In the genomic region with DNA sequence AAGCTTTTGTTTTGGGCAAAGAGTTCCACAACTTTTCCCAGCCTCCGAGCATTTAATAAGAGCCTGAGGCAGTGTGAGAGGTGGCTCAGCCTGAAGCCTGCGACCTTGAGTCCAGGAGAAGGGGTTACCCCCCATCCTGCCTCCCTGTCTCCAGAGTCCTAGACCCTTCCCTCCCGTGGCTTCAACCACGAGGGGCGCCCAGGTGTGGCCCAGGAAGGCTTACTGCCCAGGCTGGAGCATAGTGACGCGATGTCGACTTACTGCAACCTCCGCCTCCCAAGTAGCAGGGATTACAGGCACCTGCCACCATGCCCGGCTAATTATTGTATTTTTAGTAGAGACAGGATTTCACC, we compare ENCODE assay signal across 11 cellular contexts. TPM values are rescaled to one million over a fixed set of nuclear protein-coding genes. Genes with fewer than 3 reads are reported as not detected.
A peak's percentile ranks its signal among the peaks of the same experiment; 100 is the strongest.
DNase-seq lines count a peak whose midpoint lies in the region; ATAC-seq, FAIRE-seq and TF ChIP-seq lines count a peak whose summit lies in the region.
"Had no signal": no experiment of that assay in that cellular context is flagged by ENCODE, and none has a peak within 500 bp of the region (broad histone marks: within the 10 kb centered on the region; RNA-seq: fewer than 3 reads in every experiment).

No MANE protein-coding gene starts in this region.

- H3K9me3 ChIP-seq in GM12878 (replicated peaks; ENCODE audit: control insufficient read depth, insufficient read depth, low read length), result no peaks in the 10 kb centered on the region
- no peaks in the 10 kb centered on the region for H3K9me3 ChIP-seq in left lung
- no peaks in the 10 kb centered on the region for H3K9me3 ChIP-seq in subcutaneous abdominal adipose tissue (ENCODE audit: control insufficient read depth in 5 of 5, low read length in 5 of 5)

- CTCF ChIA-PET in activated CD4-positive, alpha-beta memory T cell treated with anti-CD3 and anti-CD28 coated beads, Interleukin-2, amount 10 ng/mL, durations not matched to agents 7 days and 5 days (lab: Charles Lee), result interaction anchor here (1.3 kb wide), 1 partner anchor 60 kb away, joined by 3 read pairs; no protein-coding TSS in a partner anchor
- CTCF ChIA-PET in activated CD4-positive, alpha-beta memory T cell treated with anti-CD3 and anti-CD28 coated beads for 36 hours (lab: Charles Lee), result interaction anchor here (0.6 to 1.4 kb wide), 3 partner anchors 26 to 367 kb away, joined by 3 to 4 read pairs (median 3); no protein-coding TSS in a partner anchor
- CTCF ChIA-PET in GM12878 (lab: Yijun Ruan, JAX), result no interaction called here

- H3K9me3 Mint-ChIP-seq in activated CD4-positive, alpha-beta memory T cell treated with anti-CD3 and anti-CD28 coated beads, Interleukin-2, amount 10 ng/mL, durations not matched to agents 7 days and 5 days, result no peaks in the 10 kb centered on the region
- no peaks in the 10 kb centered on the region for H3K9me3 Mint-ChIP-seq in activated CD4-positive, alpha-beta memory T cell treated with anti-CD3 and anti-CD28 coated beads for 36 hours

- no peaks in the 10 kb centered on the region for H3K36me3 Mint-ChIP-seq in activated CD4-positive, alpha-beta memory T cell treated with anti-CD3 and anti-CD28 coated beads, Interleukin-2, amount 10 ng/mL, durations not matched to agents 7 days and 5 days (ENCODE audit: low read depth)
- H3K36me3 Mint-ChIP-seq in activated CD4-positive, alpha-beta memory T cell treated with anti-CD3 and anti-CD28 coated beads for 36 hours, result no peaks in the 10 kb centered on the region

- BruUV-seq in GM12878 (replicated peaks; lab: Mats Ljungman, UMichigan), result no TSS peak

- intact Hi-C loops in activated CD4-positive, alpha-beta memory T cell treated with anti-CD3 and anti-CD28 coated beads for 36 hours (cut with micrococcal nuclease), result no loop called here
- intact Hi-C loops in GM12878 (cut with micrococcal nuclease; ENCODE audit: unreplicated experiment), result no loop called here
- intact Hi-C loops in left lung (cut with DNase I), result no loop called here

- H3K79me2 ChIP-seq in GM12878 (ENCODE audit: control insufficient read depth, insufficient read depth, low read length), result no peaks in the 10 kb centered on the region

- TF ChIP-seq CTCF in GM12878 (IDR thresholded peaks at IDR 0.05 in 2 of 3, conservative IDR thresholded peaks at IDR 0.05 in 1 of 3; ENCODE audit: control insufficient read depth in 2 of 3, extremely low read depth in 1 of 3, insufficient read depth in 1 of 3, low read depth in 3 of 3, low read length in 3 of 3) (no peak), left lung (IDR thresholded peaks at IDR 0.05) (no peak)

- peak overlapping the region; percentile 55 for H3K4me3 Mint-ChIP-seq in activated CD4-positive, alpha-beta memory T cell treated with anti-CD3 and anti-CD28 coated beads, Interleukin-2, amount 10 ng/mL, durations not matched to agents 7 days and 5 days
- no peak overlapping the region for H3K4me3 Mint-ChIP-seq in activated CD4-positive, alpha-beta memory T cell treated with anti-CD3 and anti-CD28 coated beads for 36 hours

- TF ChIP-seq EP300 in GM12878 (IDR thresholded peaks at IDR 0.05; ENCODE audit: borderline replicate concordance in 1 of 2, control insufficient read depth in 1 of 2, low read depth in 2 of 2, low read length in 2 of 2), result no peak

- no peaks in the 10 kb centered on the region for H3K36me3 ChIP-seq in GM12878 (ENCODE audit: control insufficient read depth in 2 of 2, insufficient read depth in 2 of 2, low read length in 1 of 2)
- H3K36me3 ChIP-seq in left lung, result no peaks in the 10 kb centered on the region
- no peaks in the 10 kb centered on the region for H3K36me3 ChIP-seq in subcutaneous abdominal adipose tissue (ENCODE audit: control insufficient read depth in 5 of 5, insufficient read depth in 5 of 5, low read length in 5 of 5)

- no peak for ATAC-seq in GM12878
- ATAC-seq in left lung, result peak; percentile 9
- ATAC-seq in HG02840 (IDR thresholded peaks at IDR 0.05; ENCODE audit: low FRiP score, unreplicated experiment), result no peak
- no peak for ATAC-seq in HG03521 (IDR thresholded peaks at IDR 0.05; ENCODE audit: unreplicated experiment)

- RAD21 ChIA-PET in GM12878 (lab: Charles Lee; ENCODE audit: unreplicated experiment), result no interaction called here

- POLR2A ChIA-PET in activated CD4-positive, alpha-beta memory T cell treated with anti-CD3 and anti-CD28 coated beads, Interleukin-2, amount 10 ng/mL, durations not matched to agents 7 days and 5 days (lab: Charles Lee), result interaction anchor here (1.1 kb wide), 1 partner anchor 17 kb away, joined by 4 read pairs; no protein-coding TSS in a partner anchor
- POLR2A ChIA-PET in activated CD4-positive, alpha-beta memory T cell treated with anti-CD3 and anti-CD28 coated beads for 36 hours (lab: Charles Lee), result no interaction called here
- POLR2A ChIA-PET in GM12878 (lab: Charles Lee), result no interaction called here

- H4K20me1 ChIP-seq in GM12878 (ENCODE audit: control insufficient read depth, insufficient read depth), result no peaks in the 10 kb centered on the region

- in situ Hi-C loops in GM12878 (cut with MboI), result no loop called here

- H3K9ac ChIP-seq in GM12878 (ENCODE audit: control insufficient read depth, insufficient read depth, low read length), result no peak overlapping the region
- peak overlapping the region in 1 of 5 donors; percentile 48 for H3K9ac ChIP-seq in subcutaneous abdominal adipose tissue (ENCODE audit: low read length in 5 of 5)

- 69% methylated on average over 10 of the region's 10 CpGs for WGBS in GM12878 (ENCODE audit: insufficient coverage, insufficient replicate concordance, low lambda C conversion rate, missing lambda C conversion rate)

- H3K27ac ChIP-seq in GM12878 (ENCODE audit: control insufficient read depth, insufficient read depth) (no peak overlapping the region), left lung (no peak overlapping the region), subcutaneous abdominal adipose tissue (ENCODE audit: low read depth, low read length) (no peak overlapping the region)

- no peak for FAIRE-seq in GM12878 (lab: Jason Lieb, UNC)

- TF ChIP-seq POLR2A in GM12878 (IDR thresholded peaks at IDR 0.05; ENCODE audit: low read depth, low read length), result no peak

- no peak overlapping the region for H2AFZ ChIP-seq in GM12878 (ENCODE audit: control insufficient read depth, low read depth, low read length)

- H3K4me3 ChIP-seq in GM12878, result no peak overlapping the region; the same call in 1 of the 2 replicates
- H3K4me3 ChIP-seq in left lung, result peak overlapping the region; percentile 41 to 43
- H3K4me3 ChIP-seq in subcutaneous abdominal adipose tissue (ENCODE audit: low read depth in 1 of 5, low read length in 5 of 5), result peak overlapping the region in 4 of 5 donors; percentile 57 to 71 (median 63)

- H3K4me1 Mint-ChIP-seq in activated CD4-positive, alpha-beta memory T cell treated with anti-CD3 and anti-CD28 coated beads, Interleukin-2, amount 10 ng/mL, durations not matched to agents 7 days and 5 days, result peaks cover 8% of the 10 kb centered on the region
- peaks cover 6% of the 10 kb centered on the region for H3K4me1 Mint-ChIP-seq in activated CD4-positive, alpha-beta memory T cell treated with anti-CD3 and anti-CD28 coated beads for 36 hours (ENCODE audit: low read depth)

- H3K27me3 ChIP-seq in GM12878 (replicated peaks in 1 of 2; ENCODE audit: control insufficient read depth in 2 of 2, insufficient read depth in 2 of 2, low read length in 1 of 2) (no peaks in the 10 kb centered on the region; a peak in 1 of 4 replicates), left lung (peaks cover 0 to 26% of the 10 kb centered on the region in 2 donors), subcutaneous abdominal adipose tissue (ENCODE audit: control insufficient read depth in 5 of 5, insufficient read depth in 4 of 5, low read length in 5 of 5) (no peaks in the 10 kb centered on the region)

- H3K4me1 ChIP-seq in GM12878 (ENCODE audit: control insufficient read depth, insufficient read depth, low read length) (peaks cover 7% of the 10 kb centered on the region), left lung (peaks cover 0 to 12% of the 10 kb centered on the region in 2 donors), subcutaneous abdominal adipose tissue (ENCODE audit: control insufficient read depth in 5 of 5, insufficient read depth in 5 of 5, low read length in 5 of 5) (peaks cover 0 to 10% (median 5%) of the 10 kb centered on the region in 5 donors)

- no peak overlapping the region for H3K27ac Mint-ChIP-seq in activated CD4-positive, alpha-beta memory T cell treated with anti-CD3 and anti-CD28 coated beads, Interleukin-2, amount 10 ng/mL, durations not matched to agents 7 days and 5 days
- no peak overlapping the region for H3K27ac Mint-ChIP-seq in activated CD4-positive, alpha-beta memory T cell treated with anti-CD3 and anti-CD28 coated beads for 36 hours

- DNase-seq in activated CD4-positive, alpha-beta memory T cell treated with anti-CD3 and anti-CD28 coated beads, Interleukin-2, amount 10 ng/mL, durations not matched to agents 7 days and 5 days, result no peak
- DNase-seq in activated CD4-positive, alpha-beta memory T cell treated with anti-CD3 and anti-CD28 coated beads for 36 hours, result no peak
- no peak for DNase-seq in GM12878 (ENCODE audit: low read depth, low spot score)
- no peak for DNase-seq in left lung
- DNase-seq in C1 segment of cervical spinal cord (lab: John Stamatoyannopoulos, UW), result no peak
- DNase-seq: AML-193, NCI-H1436 treated with DMSO at 0.1 percent for 48 hours had no signal

- TF ChIP-seq RAD21 in GM12878 (IDR thresholded peaks at IDR 0.05; ENCODE audit: insufficient read depth, low read depth, low read length), result no peak

- peak overlapping the region; percentile 66; the same call in 1 of the 2 replicates for H3K4me2 ChIP-seq in GM12878 (ENCODE audit: control insufficient read depth, insufficient read depth)

- SMC1A ChIA-PET in GM12878 (lab: Charles Lee; ENCODE audit: uncharacterized antibody, unreplicated experiment), result no interaction called here

- H3K27me3 Mint-ChIP-seq in activated CD4-positive, alpha-beta memory T cell treated with anti-CD3 and anti-CD28 coated beads, Interleukin-2, amount 10 ng/mL, durations not matched to agents 7 days and 5 days, result peaks cover 29% of the 10 kb centered on the region
- peaks cover 12% of the 10 kb centered on the region for H3K27me3 Mint-ChIP-seq in activated CD4-positive, alpha-beta memory T cell treated with anti-CD3 and anti-CD28 coated beads for 36 hours

RNA-seq across cellular contexts. Expression of a gene that starts 0.6 kb away (rescaled TPM):
- under 1 TPM in 1 of 2 experiments, not detected in 1; 0.38 TPM for total RNA-seq in activated CD4-positive, alpha-beta memory T cell treated with anti-CD3 and anti-CD28 coated beads, Interleukin-2, amount 10 ng/mL, durations not matched to agents 7 days and 5 days
- under 1 TPM; 0.41 to 0.76 TPM for total RNA-seq in activated CD4-positive, alpha-beta memory T cell treated with anti-CD3 and anti-CD28 coated beads for 36 hours
- total RNA-seq in GM12878 (2013; cell fraction: nucleolus; rRNA removed), result 0.22 and 0.35 TPM in 2 replicates
- 0.27 TPM in 1 of 2 replicates, not detected in the other for total RNA-seq in GM12878 (2014; rRNA removed)
- total RNA-seq in GM12878 (2014; rRNA removed; fragmentation: Illumina TruSeq; extraction: Trizol), result not detected in 2 replicates
- total RNA-seq in GM12878 (2021), result 0.16 and 0.23 TPM in 2 replicates
- not detected for polyA plus RNA-seq in GM12878 (2011; ENCODE audit: low read depth)
- not detected in 2 replicates for polyA plus RNA-seq in GM12878 (2011; rRNA removed)
- not detected in 2 replicates for polyA plus RNA-seq in GM12878 (2011; cell fraction: cytosol; rRNA removed)
- polyA plus RNA-seq in GM12878 (2011; cell fraction: nucleus; rRNA removed), result not detected in 2 replicates
- not detected in 2 replicates for polyA plus RNA-seq in GM12878 (2012)
- 0.52 TPM in 1 of 2 replicates, not detected in the other for polyA plus RNA-seq in GM12878 (2014; fragmentation: Illumina TruSeq; extraction: Trizol)
- polyA plus RNA-seq in GM12878 (2014; fragmentation: Nextera tagmentation; extraction: Ambion mirVana), result not detected
- polyA plus RNA-seq in GM12878 (2014; rRNA removed), result 0.33 TPM in 1 of 2 replicates, not detected in the other
- not detected for polyA plus RNA-seq in GM12878 (2016; fragmentation: Nextera tagmentation; extraction: Ambion mirVana)
- not detected in 2 replicates for polyA minus RNA-seq in GM12878 (2011; rRNA and poly(A)+ RNA removed)
- not detected in 2 replicates for polyA minus RNA-seq in GM12878 (2011; cell fraction: cytosol; rRNA and poly(A)+ RNA removed)
- polyA minus RNA-seq in GM12878 (2011; cell fraction: nucleus; rRNA and poly(A)+ RNA removed), result not detected in 2 replicates
- 1 to 10 TPM in 1 of 2 donors, under 1 TPM in 1; 0.70 to 2.1 TPM for total RNA-seq in left lung

RNA-seq across cellular contexts. Expression of a gene that starts 9.5 kb away (rescaled TPM):
- not detected for total RNA-seq in activated CD4-positive, alpha-beta memory T cell treated with anti-CD3 and anti-CD28 coated beads, Interleukin-2, amount 10 ng/mL, durations not matched to agents 7 days and 5 days
- total RNA-seq in activated CD4-positive, alpha-beta memory T cell treated with anti-CD3 and anti-CD28 coated beads for 36 hours, result 1 to 10 TPM; 3.8 to 4.0 TPM
- total RNA-seq in GM12878 (2013; cell fraction: nucleolus; rRNA removed), result not detected in 2 replicates
- total RNA-seq in GM12878 (2014; rRNA removed) (not detected in 2 replicates), GM12878 (2014; rRNA removed; fragmentation: Illumina TruSeq; extraction: Trizol) (not detected in 2 replicates), GM12878 (2021) (not detected in 2 replicates), left lung (not detected)
- polyA plus RNA-seq in GM12878 (2011; ENCODE audit: low read depth), result not detected
- polyA plus RNA-seq in GM12878 (2011; rRNA removed) (not detected in 2 replicates), GM12878 (2014; fragmentation: Illumina TruSeq; extraction: Trizol) (not detected in 2 replicates), GM12878 (2014; fragmentation: Nextera tagmentation; extraction: Ambion mirVana) (not detected), GM12878 (2014; rRNA removed) (not detected in 2 replicates), GM12878 (2016; fragmentation: Nextera tagmentation; extraction: Ambion mirVana) (not detected)
- polyA plus RNA-seq in GM12878 (2011; cell fraction: cytosol; rRNA removed), result not detected in 2 replicates
- not detected in 2 replicates for polyA plus RNA-seq in GM12878 (2011; cell fraction: nucleus; rRNA removed)
- polyA plus RNA-seq in GM12878 (2012), result not detected in 2 replicates
- polyA minus RNA-seq in GM12878 (2011; rRNA and poly(A)+ RNA removed), result not detected in 2 replicates
- not detected in 2 replicates for polyA minus RNA-seq in GM12878 (2011; cell fraction: cytosol; rRNA and poly(A)+ RNA removed)
- polyA minus RNA-seq in GM12878 (2011; cell fraction: nucleus; rRNA and poly(A)+ RNA removed), result not detected in 2 replicates
- total RNA-seq: renal cortical epithelial cell had no signal

RNA-seq across cellular contexts. Expression of a gene that starts 19.9 kb away (rescaled TPM):
- 1 to 10 TPM; 2.6 to 2.8 TPM for total RNA-seq in activated CD4-positive, alpha-beta memory T cell treated with anti-CD3 and anti-CD28 coated beads, Interleukin-2, amount 10 ng/mL, durations not matched to agents 7 days and 5 days
- 1 to 10 TPM; 2.3 to 3.6 TPM for total RNA-seq in activated CD4-positive, alpha-beta memory T cell treated with anti-CD3 and anti-CD28 coated beads for 36 hours
- 0.13 TPM in 1 of 2 replicates, not detected in the other for total RNA-seq in GM12878 (2013; cell fraction: nucleolus; rRNA removed)
- not detected in 2 replicates for total RNA-seq in GM12878 (2014; rRNA removed)
- not detected in 2 replicates for total RNA-seq in GM12878 (2014; rRNA removed; fragmentation: Illumina TruSeq; extraction: Trizol)
- total RNA-seq in GM12878 (2021), result not detected in 2 replicates
- polyA plus RNA-seq in GM12878 (2011; ENCODE audit: low read depth), result 0.41 TPM
- not detected in 2 replicates for polyA plus RNA-seq in GM12878 (2011; rRNA removed)
- polyA plus RNA-seq in GM12878 (2011; cell fraction: cytosol; rRNA removed), result 0.02 and 0.03 TPM in 2 replicates
- 0.06 and 0.18 TPM in 2 replicates for polyA plus RNA-seq in GM12878 (2011; cell fraction: nucleus; rRNA removed)
- 0.50 and 0.88 TPM in 2 replicates for polyA plus RNA-seq in GM12878 (2012)
- polyA plus RNA-seq in GM12878 (2014; fragmentation: Illumina TruSeq; extraction: Trizol), result not detected in 2 replicates
- under 1 TPM in 1 of 2 experiments, not detected in 1; 0.04 TPM for polyA plus RNA-seq in GM12878 (2014; fragmentation: Nextera tagmentation; extraction: Ambion mirVana)
- not detected in 2 replicates for polyA plus RNA-seq in GM12878 (2014; rRNA removed)
- polyA plus RNA-seq in GM12878 (2016; fragmentation: Nextera tagmentation; extraction: Ambion mirVana), result under 1 TPM; 0.88 to 0.95 TPM
- polyA minus RNA-seq in GM12878 (2011; rRNA and poly(A)+ RNA removed), result not detected in 2 replicates
- polyA minus RNA-seq in GM12878 (2011; cell fraction: cytosol; rRNA and poly(A)+ RNA removed), result not detected in 2 replicates
- 0.36 TPM in 1 of 2 replicates, not detected in the other for polyA minus RNA-seq in GM12878 (2011; cell fraction: nucleus; rRNA and poly(A)+ RNA removed)
- under 1 TPM; 0.23 to 0.42 TPM for total RNA-seq in left lung

RNA-seq across cellular contexts. Expression of a gene that starts 42.3 kb away (rescaled TPM):
- 10 to 100 TPM; 40.8 to 41.7 TPM for total RNA-seq in activated CD4-positive, alpha-beta memory T cell treated with anti-CD3 and anti-CD28 coated beads, Interleukin-2, amount 10 ng/mL, durations not matched to agents 7 days and 5 days
- 10 to 100 TPM; 51.8 to 52.0 TPM for total RNA-seq in activated CD4-positive, alpha-beta memory T cell treated with anti-CD3 and anti-CD28 coated beads for 36 hours
- 71.5 and 75.5 TPM in 2 replicates for total RNA-seq in GM12878 (2013; cell fraction: nucleolus; rRNA removed)
- 46.6 and 56.9 TPM in 2 replicates for total RNA-seq in GM12878 (2014; rRNA removed)
- 47.1 and 47.4 TPM in 2 replicates for total RNA-seq in GM12878 (2014; rRNA removed; fragmentation: Illumina TruSeq; extraction: Trizol)
- 41.2 and 43.5 TPM in 2 replicates for total RNA-seq in GM12878 (2021)
- 28.3 TPM for polyA plus RNA-seq in GM12878 (2011; ENCODE audit: low read depth)
- 45.9 and 55.7 TPM in 2 replicates for polyA plus RNA-seq in GM12878 (2011; rRNA removed)
- polyA plus RNA-seq in GM12878 (2011; cell fraction: cytosol; rRNA removed), result 59.0 and 74.9 TPM in 2 replicates
- 43.2 and 44.1 TPM in 2 replicates for polyA plus RNA-seq in GM12878 (2011; cell fraction: nucleus; rRNA removed)
- 35.2 and 42.6 TPM in 2 replicates for polyA plus RNA-seq in GM12878 (2012)
- 46.8 and 50.3 TPM in 2 replicates for polyA plus RNA-seq in GM12878 (2014; fragmentation: Illumina TruSeq; extraction: Trizol)
- polyA plus RNA-seq in GM12878 (2014; fragmentation: Nextera tagmentation; extraction: Ambion mirVana), result 10 to 100 TPM; 18.3 to 21.1 TPM
- polyA plus RNA-seq in GM12878 (2014; rRNA removed), result 40.8 and 43.9 TPM in 2 replicates
- polyA plus RNA-seq in GM12878 (2016; fragmentation: Nextera tagmentation; extraction: Ambion mirVana), result 10 to 100 TPM; 67.0 to 69.9 TPM
- polyA minus RNA-seq in GM12878 (2011; rRNA and poly(A)+ RNA removed), result 34.6 and 53.2 TPM in 2 replicates
- 14.0 and 15.0 TPM in 2 replicates for polyA minus RNA-seq in GM12878 (2011; cell fraction: cytosol; rRNA and poly(A)+ RNA removed)
- 23.7 and 37.4 TPM in 2 replicates for polyA minus RNA-seq in GM12878 (2011; cell fraction: nucleus; rRNA and poly(A)+ RNA removed)
- total RNA-seq in left lung, result 10 to 100 TPM; 34.6 to 34.7 TPM

Comparison
In these comparisons a context has a peak if more than half of its experiments do, and no peak if none do; other contexts are left out.
1. RNA of a gene that starts 9.5 kb away (total RNA-seq): 3.8 to 4.0 TPM in activated CD4-positive, alpha-beta memory T cell treated with anti-CD3 and anti-CD28 coated beads for 36 hours; not detected in activated CD4-positive, alpha-beta memory T cell treated with anti-CD3 and anti-CD28 coated beads, Interleukin-2, amount 10 ng/mL, durations not matched to agents 7 days and 5 days, not detected in GM12878 and not detected in left lung; every median in the first group is over 4 times any median in the second.